In the genomic region with DNA sequence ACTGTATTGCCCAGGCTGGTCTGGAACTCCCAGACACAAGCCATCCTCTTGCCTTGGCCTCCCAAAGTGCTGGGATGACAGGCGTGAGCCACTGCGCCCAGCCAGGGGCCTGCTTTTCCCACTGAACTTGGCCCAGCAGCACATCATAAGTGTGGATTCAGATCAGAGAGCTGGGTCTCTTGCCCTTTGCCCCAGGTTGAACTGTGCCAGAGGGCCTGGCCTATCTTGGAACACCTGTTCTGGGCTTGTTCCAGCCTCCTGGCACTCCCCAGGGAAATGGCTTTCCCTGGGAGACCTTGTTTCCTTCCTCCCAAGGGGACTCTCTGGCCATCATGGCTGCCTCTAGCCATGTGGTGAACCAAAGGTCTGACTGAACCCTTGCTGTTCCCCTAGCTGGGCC, we compare ENCODE assay signal across 2 cellular contexts.
TF ChIP-seq lines count a peak whose summit lies in the region.

No MANE protein-coding gene starts in this region.

TF ChIP-seq in IMR-90, 13 proteins besides CTCF, POLR2A, EP300 and RAD21:
- TF ChIP-seq SMC3 (IDR thresholded peaks at IDR 0.05; ENCODE audit: low read depth, low read length) (no peak), FOS (IDR thresholded peaks at IDR 0.05; ENCODE audit: low read depth, low read length) (no peak), NFE2L2 (IDR thresholded peaks at IDR 0.05; ENCODE audit: low read depth, low read length) (no peak), MAZ (IDR thresholded peaks at IDR 0.05; ENCODE audit: borderline replicate concordance, low read depth, low read length) (no peak), USF2 (IDR thresholded peaks at IDR 0.05; ENCODE audit: low read depth, low read length) (no peak), ELK1 (IDR thresholded peaks at IDR 0.05; ENCODE audit: borderline replicate concordance, low read depth, low read length) (no peak), CHD1 (IDR thresholded peaks at IDR 0.05; ENCODE audit: low read depth, low read length) (no peak), MAFK (IDR thresholded peaks at IDR 0.05; ENCODE audit: low read depth, low read length) (no peak), MXI1 (IDR thresholded peaks at IDR 0.05; ENCODE audit: borderline replicate concordance, low read depth, low read length) (no peak), CEBPB (IDR thresholded peaks at IDR 0.05; ENCODE audit: low read depth, low read length) (no peak), BHLHE40 (IDR thresholded peaks at IDR 0.05; ENCODE audit: low read depth, low read length) (no peak), RFX5 (IDR thresholded peaks at IDR 0.05; ENCODE audit: low read depth, low read length) (no peak), RCOR1 (IDR thresholded peaks at IDR 0.05; ENCODE audit: insufficient replicate concordance, low read length) (no peak)

TF ChIP-seq in K562, 482 proteins besides CTCF, POLR2A, EP300 and RAD21:
- TF ChIP-seq NONO (IDR thresholded peaks at IDR 0.05; ENCODE audit: low read depth in 2 of 2, low read length in 1 of 2) (no peak), ZNF121 (CRISPR knock-in tag; conservative IDR thresholded peaks at IDR 0.05) (0 out of 2 replicates have a peak, but pooled peaks have one; percentile 38)
